In the genomic region with DNA sequence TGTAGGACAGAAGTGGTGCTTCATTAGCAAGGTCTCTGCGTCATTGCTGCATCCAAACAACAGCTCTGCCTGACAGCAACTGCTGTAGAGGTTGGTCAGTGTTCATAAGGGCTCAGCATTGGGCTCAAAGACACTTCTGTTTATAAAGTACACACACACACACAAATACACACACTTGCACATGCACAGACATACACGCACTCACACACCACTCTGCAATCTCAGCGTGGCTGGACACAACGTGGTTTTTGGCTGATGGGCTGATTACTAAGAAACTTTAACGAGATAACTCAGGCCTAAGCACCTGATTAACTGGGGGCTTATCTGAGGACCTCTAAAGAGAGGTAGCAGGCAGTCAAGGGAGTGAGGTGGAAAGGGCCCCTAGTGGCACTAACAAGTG, we compare ENCODE assay signal across 29 cellular contexts. TPM values are rescaled to one million over a fixed set of nuclear protein-coding genes. Genes with fewer than 3 reads are reported as not detected.
"Had no signal": no experiment of that assay in that cellular context is flagged by ENCODE, and none has a peak within 500 bp of the region (broad histone marks: within the 10 kb centered on the region; RNA-seq: fewer than 3 reads in every experiment).

No MANE protein-coding gene starts in this region.

- H3K27ac ChIP-seq: colonic mucosa, esophagus muscularis mucosa, foreskin keratinocyte, gastroesophageal sphincter, heart left ventricle, hepatocyte, ovary, thyroid gland, vagina had no signal

- H3K36me3 ChIP-seq: colonic mucosa, esophagus muscularis mucosa, gastroesophageal sphincter, heart left ventricle, left lung, ovary, thyroid gland, vagina had no signal

- H3K9me3 ChIP-seq: colonic mucosa, esophagus muscularis mucosa, gastroesophageal sphincter, heart left ventricle, left lung, ovary, thyroid gland, vagina had no signal

- H3K4me2 ChIP-seq: hepatocyte, smooth muscle cell had no signal

- H3K4me1 ChIP-seq: colonic mucosa, esophagus muscularis mucosa, gastroesophageal sphincter, heart left ventricle, thyroid gland, vagina had no signal

- H3K79me2 ChIP-seq: hepatocyte had no signal

- H3K27me3 ChIP-seq: colonic mucosa, esophagus muscularis mucosa, foreskin keratinocyte, heart left ventricle, ovary, thyroid gland, vagina had no signal

- H2AFZ ChIP-seq: hepatocyte had no signal

- H3K4me3 ChIP-seq: colonic mucosa, esophagus muscularis mucosa, gastroesophageal sphincter, heart left ventricle, hepatocyte, left lung, ovary, smooth muscle cell, thyroid gland, vagina had no signal

- DNase-seq: colonic mucosa; effector CD8-positive, alpha-beta T cell; foreskin keratinocyte; heart left ventricle; left cardiac atrium; left lung; naive thymus-derived CD8-positive, alpha-beta T cell; nephron progenitor cell; occipital lobe; ovary; stimulated activated CD4-positive, alpha-beta T cell treated with anti-CD3 and anti-CD28 coated beads, Interleukin-12 subunit alpha, Interleukin-12 subunit beta, amount 100 ng/mL, for 4 hours; stimulated activated CD4-positive, alpha-beta T cell treated with anti-CD3 and anti-CD28 coated beads, Interleukin-1b, Interleukin-23, amount 100 ng/mL, for 48 hours; stimulated activated CD4-positive, alpha-beta T cell treated with anti-CD3 and anti-CD28 coated beads, Interleukin-4, amount 100 ng/mL, for 1 hour; stimulated activated CD8-positive, alpha-beta memory T cell treated with anti-CD3 and anti-CD28 coated beads, Interleukin-4, amount 100 ng/mL, for 48 hours; stimulated activated naive CD4-positive, alpha-beta T cell; stimulated activated naive CD8-positive, alpha-beta T cell treated with anti-CD3 and anti-CD28 coated beads, Interleukin-15, amount 100 ng/mL, for 72 hours; thyroid gland; trophoblast cell had no signal

RNA-seq across cellular contexts. Expression of a gene that starts 20.4 kb away (rescaled TPM):
- total RNA-seq: endothelial cell of umbilical vein; foreskin keratinocyte; lung microvascular endothelial cell; mesenteric fat pad; myocyte; naive thymus-derived CD8-positive, alpha-beta T cell; posterior vena cava; pulmonary artery endothelial cell; thyroid gland; vagina had no signal
- polyA plus RNA-seq: endothelial cell of umbilical vein; foreskin keratinocyte; heart left ventricle; naive thymus-derived CD8-positive, alpha-beta T cell; smooth muscle cell had no signal
